In genomic region chr6:984031-984430, GRCh38 we compare ENCODE assay signal across 36 cellular contexts.
"Had no signal": no experiment of that assay in that cellular context is flagged by ENCODE, and none has a peak within 500 bp of the region (broad histone marks: within the 10 kb centered on the region; RNA-seq: fewer than 3 reads in every experiment).

No MANE protein-coding gene starts in this region.

- H3K9me3 ChIP-seq: MG63 had no signal

- H3K36me3 ChIP-seq: MG63 had no signal

- H3K27me3 ChIP-seq: MG63 had no signal

- H3K27ac ChIP-seq: KMS-11 had no signal

- DNase-seq: Karpas-422, MG63, MM.1S, MV-4-11, NCI-H1048, NCI-H1092, NCI-H1092 treated with DMSO at 0.1 percent for 48 hours, NCI-H1105, NCI-H1105 treated with DMSO at 0.1 percent for 48 hours, NCI-H1417, NCI-H1417 treated with DMSO at 0.1 percent for 48 hours, NCI-H1436, NCI-H1436 treated with DMSO at 0.1 percent for 48 hours, NCI-H146, NCI-H1694 treated with DMSO at 0.1 percent for 48 hours, NCI-H187, NCI-H187 treated with DMSO at 0.1 percent for 48 hours, NCI-H1930, NCI-H2029, NCI-H2029 treated with DMSO at 0.1 percent for 48 hours, NCI-H2081, NCI-H2081 treated with DMSO at 0.1 percent for 48 hours, NCI-H2107, NCI-H2171, NCI-H2171 treated with DMSO at 0.1 percent for 48 hours, NCI-H2227 treated with DMSO at 0.1 percent for 48 hours, NCI-H226, NCI-H345, NCI-H446, NCI-H446 treated with DMSO at 0.1 percent for 48 hours, NCI-H510A, NCI-H510A treated with DMSO at 0.1 percent for 48 hours, NCI-H524, NCI-H524 treated with DMSO at 0.1 percent for 48 hours, NCI-H526 had no signal

- H3K9ac ChIP-seq: KMS-11 had no signal

- H3K4me3 ChIP-seq: MG63 had no signal
